Comparison of ENCODE assay signal across 7 cellular contexts in the genomic region with DNA sequence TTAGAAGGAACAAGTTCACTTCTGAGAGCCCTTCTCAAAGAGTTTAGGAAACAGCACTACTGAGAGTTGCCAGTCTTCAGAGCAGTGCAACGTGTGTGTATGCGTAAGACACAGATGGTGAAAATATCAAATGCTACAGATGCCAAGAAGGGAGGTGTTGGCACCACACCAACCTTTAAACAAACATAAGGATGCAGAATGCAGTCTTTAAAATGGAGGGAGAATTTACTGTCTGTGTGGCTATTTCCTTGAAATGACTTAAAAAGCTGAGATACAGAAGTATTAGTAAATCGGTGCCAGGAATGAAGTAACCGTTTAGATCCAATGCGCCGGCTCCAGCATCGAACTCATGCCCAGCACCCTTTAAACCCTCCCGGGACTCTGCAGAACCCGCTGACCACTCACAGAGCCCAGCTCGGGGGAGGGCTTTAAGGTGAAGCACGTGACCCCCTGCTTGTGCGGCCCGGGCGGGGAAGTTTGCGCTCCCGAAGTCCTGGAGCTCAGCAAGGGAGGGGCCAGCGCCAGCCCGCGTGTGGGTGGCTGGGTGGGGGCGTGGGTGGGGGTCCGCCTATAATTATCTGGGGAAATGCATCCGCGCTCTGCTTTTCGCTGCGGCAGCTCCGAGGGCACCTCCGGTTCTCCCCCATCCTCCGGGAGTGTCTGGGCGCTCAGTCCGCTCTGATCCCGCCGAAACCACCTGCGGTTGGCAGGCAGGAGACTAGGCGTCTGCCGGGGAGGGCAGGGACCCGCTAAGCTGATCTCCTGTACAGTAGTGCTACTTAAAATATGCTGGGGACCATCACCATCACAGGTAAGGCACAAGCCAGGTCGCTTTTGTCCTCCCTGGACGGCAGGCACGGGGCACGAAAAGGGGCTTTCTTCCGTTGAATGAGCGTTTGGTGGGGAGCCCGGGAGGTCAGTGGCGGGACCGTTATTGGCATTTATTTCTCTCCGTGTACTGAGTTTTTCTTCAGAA.
DNase-seq lines count a peak whose midpoint lies in the region; ATAC-seq and TF ChIP-seq lines count a peak whose summit lies in the region.

No MANE protein-coding gene starts in this region.

- peaks cover 18% of the 10 kb centered on the region for H3K4me1 Mint-ChIP-seq in activated naive CD8-positive, alpha-beta T cell treated with anti-CD3 and anti-CD28 coated beads for 36 hours

- H3K27ac Mint-ChIP-seq in activated naive CD8-positive, alpha-beta T cell treated with anti-CD3 and anti-CD28 coated beads for 36 hours = no peak overlapping the region

- peak overlapping the region; percentile 74 for H3K9ac ChIP-seq in GM23248

- in situ Hi-C loops in GM23248 (cut with MboI) = loop anchor here (10.0 to 25.0 kb wide), 3 partner anchors 311 to 913 kb away; no protein-coding TSS in a partner anchor

- H4K20me1 ChIP-seq in GM23248 (ENCODE audit: insufficient read depth) = no peaks in the 10 kb centered on the region

- no peak for TF ChIP-seq CTCF in cardiac muscle cell (IDR thresholded peaks at IDR 0.05; ENCODE audit: low read depth, low read length)

- H3K9me3 Mint-ChIP-seq in activated naive CD8-positive, alpha-beta T cell treated with anti-CD3 and anti-CD28 coated beads for 36 hours = no peaks in the 10 kb centered on the region

- H3K36me3 ChIP-seq in GM23248 (ENCODE audit: low read depth) (no peaks in the 10 kb centered on the region), cardiac muscle cell (no peaks in the 10 kb centered on the region)

- H3K4me3 ChIP-seq in GM23248 = peak overlapping the region; percentile 83
- peak overlapping the region; percentile 46 for H3K4me3 ChIP-seq in cardiac muscle cell

- no peak for ATAC-seq in GM19035 (IDR thresholded peaks at IDR 0.05; ENCODE audit: unreplicated experiment)
- ATAC-seq in GM21526 (IDR thresholded peaks at IDR 0.05; ENCODE audit: low FRiP score, unreplicated experiment) = no peak

- peak overlapping the region; percentile 95 for H3K4me2 ChIP-seq in GM23248 (ENCODE audit: unreplicated experiment)

- H3K4me1 ChIP-seq in GM23248 (ENCODE audit: insufficient read depth) (peaks cover 18% of the 10 kb centered on the region; the same call in 1 of the 2 replicates), cardiac muscle cell (ENCODE audit: low read depth) (no peaks in the 10 kb centered on the region)

- H3K79me2 ChIP-seq in GM23248 (ENCODE audit: insufficient read depth) = peaks cover 9% of the 10 kb centered on the region; the same call in 1 of the 2 replicates

- H3F3A ChIP-seq in GM23248 (ENCODE audit: insufficient read depth) = peaks cover 17% of the 10 kb centered on the region; the same call in 1 of the 2 replicates

- peaks cover 58% of the 10 kb centered on the region for H3K27me3 Mint-ChIP-seq in activated naive CD8-positive, alpha-beta T cell treated with anti-CD3 and anti-CD28 coated beads for 36 hours

- WGBS in GM23248 (ENCODE audit: low coverage in 1 of 2, low lambda C conversion rate in 2 of 2, missing lambda C conversion rate in 2 of 2), 2 experiments = 2% methylated on average over 45 to 46 of the region's 46 CpGs

- DNase-seq in GM23248 (peak; percentile 87), NCI-H460 (ENCODE audit: extremely low read depth, low read depth) (peak; percentile 9), cardiac muscle cell (ENCODE audit: low read depth in 1 of 2, low spot score in 1 of 2) (peak; percentile 60 to 74), posterior cingulate gyrus (peak in 7 of 10 donors; percentile 18 to 90 (median 40))
- DNase-seq in activated naive CD8-positive, alpha-beta T cell treated with anti-CD3 and anti-CD28 coated beads for 36 hours = peak; percentile 5

- H3K27me3 ChIP-seq in GM23248 (replicated peaks; ENCODE audit: insufficient read depth) (no peaks in the 10 kb centered on the region), cardiac muscle cell (no peaks in the 10 kb centered on the region)

- H3K9me3 ChIP-seq in GM23248 (ENCODE audit: low read depth) = no peaks in the 10 kb centered on the region
- H3K9me3 ChIP-seq in cardiac muscle cell (ENCODE audit: low read depth) = no peaks in the 10 kb centered on the region

- no peaks in the 10 kb centered on the region for H3K9me2 ChIP-seq in GM23248 (ENCODE audit: insufficient read depth)

- H3K4me3 Mint-ChIP-seq in activated naive CD8-positive, alpha-beta T cell treated with anti-CD3 and anti-CD28 coated beads for 36 hours = peak overlapping the region; percentile 61

- H3K27ac ChIP-seq in GM23248 = no peak overlapping the region; the same call in 1 of the 2 replicates
- no peak overlapping the region for H3K27ac ChIP-seq in cardiac muscle cell

- intact Hi-C loops in posterior cingulate gyrus (cut with DNase I) = loop anchor here (2.0 kb wide), 1 partner anchor 433 kb away; no protein-coding TSS in a partner anchor

- H3K36me3 Mint-ChIP-seq in activated naive CD8-positive, alpha-beta T cell treated with anti-CD3 and anti-CD28 coated beads for 36 hours = no peaks in the 10 kb centered on the region

- H2AFZ ChIP-seq in GM23248 = peak overlapping the region; percentile 91

Comparison
In these comparisons a context has a peak if more than half of its experiments do, and no peak if none do; other contexts are left out.
1. DNase-seq: peak in every context shown above with its lines; median percentile 87 in GM23248; 67 in cardiac muscle cell; 40 in posterior cingulate gyrus; 9 in NCI-H460; 5 in activated naive CD8-positive, alpha-beta T cell treated with anti-CD3 and anti-CD28 coated beads for 36 hours.